In the genomic region with DNA sequence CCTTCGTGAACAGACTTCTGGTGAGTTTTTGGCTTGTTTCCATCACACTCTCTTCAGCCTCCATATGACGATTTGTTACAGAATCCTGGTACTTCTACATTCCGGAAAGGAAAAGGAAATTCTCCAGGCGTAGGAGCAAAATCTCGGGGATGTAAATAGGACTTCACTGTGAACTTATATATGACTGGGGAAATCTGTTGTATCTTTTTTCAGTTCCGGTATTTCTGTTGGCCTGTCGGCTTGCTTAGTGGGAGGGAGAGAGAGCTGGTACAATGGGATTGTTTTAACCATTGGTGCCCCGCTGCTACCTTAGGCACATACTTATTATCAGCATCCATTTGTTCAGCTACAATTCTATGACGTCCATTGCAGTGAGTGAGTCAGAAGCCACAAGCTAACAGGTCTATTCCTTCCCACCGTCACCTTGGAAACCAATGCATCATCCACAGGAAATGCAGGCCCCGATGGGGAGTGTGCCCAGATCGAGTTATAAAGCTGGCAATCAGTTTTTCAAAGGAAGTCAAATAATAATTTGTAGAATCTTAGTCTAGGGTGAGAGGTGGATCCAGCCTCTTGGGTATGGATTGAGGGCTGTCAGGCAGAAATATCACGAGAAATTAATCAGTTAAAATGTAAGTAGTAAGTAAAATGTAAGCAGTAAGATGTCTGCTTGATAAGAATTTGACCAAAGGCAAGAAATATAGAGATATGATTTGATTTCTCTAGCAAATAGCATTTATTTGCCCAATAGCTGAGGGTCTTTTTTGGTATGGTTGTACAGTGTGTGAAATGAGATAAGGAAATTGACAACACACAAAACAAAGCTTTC, we compare ENCODE assay signal across 8 cellular contexts.
DNase-seq lines count a peak whose midpoint lies in the region; ATAC-seq and TF ChIP-seq lines count a peak whose summit lies in the region.
"Had no signal": no experiment of that assay in that cellular context is flagged by ENCODE, and none has a peak within 500 bp of the region (broad histone marks: within the 10 kb centered on the region; RNA-seq: fewer than 3 reads in every experiment).

No MANE protein-coding gene starts in this region.

- no peak overlapping the region for H3K4me3 ChIP-seq in astrocyte of the spinal cord (ENCODE audit: low read depth, low read length)
- no peak overlapping the region for H3K4me3 ChIP-seq in lower lobe of right lung
- H3K4me3 ChIP-seq: body of pancreas had no signal

- peak; percentile 99 for DNase-seq in HT1080 (ENCODE audit: low read depth)
- DNase-seq in T1000 (lab: John Stamatoyannopoulos, UW) = peak; percentile 51
- peak; percentile 99 for DNase-seq in astrocyte of the spinal cord (ENCODE audit: low read depth, low spot score)
- DNase-seq in lower lobe of right lung = no peak
- DNase-seq in stimulated activated CD8-positive, alpha-beta memory T cell treated with anti-CD3 and anti-CD28 coated beads, Interleukin-15, amount 100 ng/mL, for 48 hours (ENCODE audit: low read depth in 2 of 2) = peak; percentile 72 to 73
- DNase-seq in DMS79 treated with DMSO at 0.1 percent for 48 hours (lab: John Stamatoyannopoulos, UW) = no peak

- H3K36me3 ChIP-seq in lower lobe of right lung = no peaks in the 10 kb centered on the region

- peaks cover 10% of the 10 kb centered on the region for H3K4me1 ChIP-seq in lower lobe of right lung
- H3K4me1 ChIP-seq: body of pancreas had no signal

- intact Hi-C loops in lower lobe of right lung (cut with DNase I) = no loop called here

- peak overlapping the region; percentile 20 for H3K27ac ChIP-seq in lower lobe of right lung

- H3K9me3 ChIP-seq in lower lobe of right lung = no peaks in the 10 kb centered on the region
- H3K9me3 ChIP-seq: body of pancreas had no signal

- no peaks in the 10 kb centered on the region for H3K27me3 ChIP-seq in lower lobe of right lung (ENCODE audit: low read depth)
- H3K27me3 ChIP-seq: body of pancreas had no signal

- ATAC-seq in lower lobe of right lung = peak; percentile 59 to 76
- ATAC-seq in GM18520 (IDR thresholded peaks at IDR 0.05; ENCODE audit: unreplicated experiment) = no peak
- ATAC-seq: body of pancreas had no signal

- TF ChIP-seq CTCF in astrocyte of the spinal cord (IDR thresholded peaks at IDR 0.05; ENCODE audit: low read depth, low read length) (no peak), lower lobe of right lung (IDR thresholded peaks at IDR 0.05) (no peak)

- in situ Hi-C loops in astrocyte of the spinal cord (cut with HindIII; ENCODE audit: low sequenced_read_pairs) = no loop called here

Comparison
In these comparisons a context has a peak if more than half of its experiments do, and no peak if none do; other contexts are left out.
1. DNase-seq: peak in HT1080 (single experiment), T1000 (single experiment), astrocyte of the spinal cord (single experiment) and stimulated activated CD8-positive, alpha-beta memory T cell treated with anti-CD3 and anti-CD28 coated beads, Interleukin-15, amount 100 ng/mL, for 48 hours (2 of 2); none in lower lobe of right lung (single experiment) and DMS79 treated with DMSO at 0.1 percent for 48 hours (single experiment).